ENCODE assay signal across 15 cellular contexts in genomic region chr19:30744741-30745475, GRCh38.
A peak's percentile ranks its signal among the peaks of the same experiment; 100 is the strongest.
DNase-seq lines count a peak whose midpoint lies in the region; ATAC-seq and TF ChIP-seq lines count a peak whose summit lies in the region.
"Had no signal": no experiment of that assay in that cellular context is flagged by ENCODE, and none has a peak within 500 bp of the region (broad histone marks: within the 10 kb centered on the region; RNA-seq: fewer than 3 reads in every experiment).

No MANE protein-coding gene starts in this region.

- no peaks in the 10 kb centered on the region for H3K79me2 ChIP-seq in neural progenitor cell (ENCODE audit: low read depth)

- intact Hi-C loops in natural killer cell (cut with micrococcal nuclease): no loop called here

- no peaks in the 10 kb centered on the region for H3K36me3 ChIP-seq in neural progenitor cell
- H3K36me3 ChIP-seq: BE2C, HAP-1 had no signal

- peak; percentile 25 to 48 for ATAC-seq in natural killer cell treated with Interleukin-12 subunit alpha and Interleukin-12 subunit beta and Interleukin-15 and Interleukin-18, amount 100 ng/mL, for 72 hours
- ATAC-seq in natural killer cell: no peak

- H3K9me3 Mint-ChIP-seq in natural killer cell treated with Interleukin-12 subunit alpha and Interleukin-12 subunit beta and Interleukin-15 and Interleukin-18, amount 100 ng/mL, for 72 hours: peaks cover 4% of the 10 kb centered on the region
- H3K9me3 Mint-ChIP-seq in natural killer cell: peaks cover 0 to under 1% of the 10 kb centered on the region in 2 donors
- no peaks in the 10 kb centered on the region for H3K9me3 Mint-ChIP-seq in neural progenitor cell
- H3K9me3 Mint-ChIP-seq in type B pancreatic cell: peaks cover 4% of the 10 kb centered on the region

- H3K36me3 Mint-ChIP-seq in natural killer cell treated with Interleukin-12 subunit alpha and Interleukin-12 subunit beta and Interleukin-15 and Interleukin-18, amount 100 ng/mL, for 72 hours: no peaks in the 10 kb centered on the region
- H3K36me3 Mint-ChIP-seq in natural killer cell (no peaks in the 10 kb centered on the region), neural progenitor cell (no peaks in the 10 kb centered on the region), type B pancreatic cell (no peaks in the 10 kb centered on the region)
- H3K36me3 Mint-ChIP-seq: CD4-positive, CD25-positive, alpha-beta regulatory T cell; CD8-positive, alpha-beta memory T cell had no signal

- H4K20me1 ChIP-seq in neural progenitor cell (ENCODE audit: low read depth): no peaks in the 10 kb centered on the region

- H3K4me3 Mint-ChIP-seq in natural killer cell treated with Interleukin-12 subunit alpha and Interleukin-12 subunit beta and Interleukin-15 and Interleukin-18, amount 100 ng/mL, for 72 hours: no peak overlapping the region
- no peak overlapping the region for H3K4me3 Mint-ChIP-seq in natural killer cell
- peak overlapping the region; percentile 55 for H3K4me3 Mint-ChIP-seq in neural progenitor cell
- H3K4me3 Mint-ChIP-seq in type B pancreatic cell: no peak overlapping the region
- H3K4me3 Mint-ChIP-seq: CD4-positive, CD25-positive, alpha-beta regulatory T cell; CD8-positive, alpha-beta memory T cell had no signal

- H3K27me3 ChIP-seq in neural progenitor cell: no peaks in the 10 kb centered on the region

- H2AFZ ChIP-seq in neural progenitor cell (replicated peaks): no peak overlapping the region
- H2AFZ ChIP-seq: GM23248 had no signal

- H3K27ac Mint-ChIP-seq in natural killer cell treated with Interleukin-12 subunit alpha and Interleukin-12 subunit beta and Interleukin-15 and Interleukin-18, amount 100 ng/mL, for 72 hours: no peak overlapping the region
- H3K27ac Mint-ChIP-seq in natural killer cell (no peak overlapping the region), neural progenitor cell (no peak overlapping the region), type B pancreatic cell (no peak overlapping the region)
- H3K27ac Mint-ChIP-seq: CD4-positive, CD25-positive, alpha-beta regulatory T cell; CD8-positive, alpha-beta memory T cell had no signal

- no peak for DNase-seq in natural killer cell treated with Interleukin-12 subunit alpha and Interleukin-12 subunit beta and Interleukin-15 and Interleukin-18, amount 100 ng/mL, for 72 hours (ENCODE audit: low spot score)
- DNase-seq in natural killer cell (no peak), neural progenitor cell (ENCODE audit: low spot score) (no peak), type B pancreatic cell (ENCODE audit: extremely low spot score, unreplicated experiment) (peak; percentile 49), DMS 273 (lab: John Stamatoyannopoulos, UW; ENCODE audit: unreplicated experiment) (no peak), activated T-cell treated with anti-CD3 and anti-CD28 coated beads for 4 hours (no peak), NCI-H1092 treated with DMSO at 0.1 percent for 48 hours (lab: John Stamatoyannopoulos, UW) (no peak)
- DNase-seq: ACHN; BE2C; C1 segment of cervical spinal cord; CD4-positive, CD25-positive, alpha-beta regulatory T cell; CD8-positive, alpha-beta memory T cell; COR-L47; GM23248 had no signal

- H3K4me1 ChIP-seq in neural progenitor cell: no peaks in the 10 kb centered on the region
- H3K4me1 ChIP-seq: HAP-1 had no signal

- no peaks in the 10 kb centered on the region for H3K4me1 Mint-ChIP-seq in natural killer cell treated with Interleukin-12 subunit alpha and Interleukin-12 subunit beta and Interleukin-15 and Interleukin-18, amount 100 ng/mL, for 72 hours (ENCODE audit: low read depth in 2 of 2)
- no peaks in the 10 kb centered on the region for H3K4me1 Mint-ChIP-seq in natural killer cell
- H3K4me1 Mint-ChIP-seq in neural progenitor cell: peaks cover 3% of the 10 kb centered on the region
- peaks cover 16% of the 10 kb centered on the region for H3K4me1 Mint-ChIP-seq in type B pancreatic cell (ENCODE audit: unreplicated experiment)
- H3K4me1 Mint-ChIP-seq: CD4-positive, CD25-positive, alpha-beta regulatory T cell; CD8-positive, alpha-beta memory T cell had no signal

- no peak overlapping the region for H3K27ac ChIP-seq in neural progenitor cell
- H3K27ac ChIP-seq: GM23248 had no signal

- H3F3A ChIP-seq in neural progenitor cell (ENCODE audit: low read depth): no peaks in the 10 kb centered on the region

- no peaks in the 10 kb centered on the region for H3K9me3 ChIP-seq in neural progenitor cell (ENCODE audit: low read depth)
- H3K9me3 ChIP-seq: BE2C, HAP-1 had no signal

- no peak overlapping the region for H3K4me3 ChIP-seq in neural progenitor cell
- H3K4me3 ChIP-seq: GM23248, HAP-1 had no signal

- H3K4me2 ChIP-seq in neural progenitor cell: no peak overlapping the region

- peaks cover 18 to 25% of the 10 kb centered on the region in 2 donors for H3K27me3 Mint-ChIP-seq in natural killer cell treated with Interleukin-12 subunit alpha and Interleukin-12 subunit beta and Interleukin-15 and Interleukin-18, amount 100 ng/mL, for 72 hours
- H3K27me3 Mint-ChIP-seq in natural killer cell (ENCODE audit: low read depth in 2 of 2) (peaks cover 18 to 33% of the 10 kb centered on the region in 2 donors), neural progenitor cell (ENCODE audit: insufficient read depth, low read depth) (no peaks in the 10 kb centered on the region), type B pancreatic cell (peaks cover 23% of the 10 kb centered on the region)

- TF ChIP-seq CTCF in natural killer cell (IDR thresholded peaks at IDR 0.05): no peak
- TF ChIP-seq CTCF in neural progenitor cell (IDR thresholded peaks at IDR 0.05): no peak
- TF ChIP-seq CTCF in type B pancreatic cell (conservative IDR thresholded peaks at IDR 0.05): no peak

- H3K9ac ChIP-seq in neural progenitor cell: no peak overlapping the region
- H3K9ac ChIP-seq: GM23248 had no signal

Comparison
In these comparisons a context has a peak if more than half of its experiments do, and no peak if none do; other contexts are left out.
1. ATAC-seq: peak in natural killer cell treated with Interleukin-12 subunit alpha and Interleukin-12 subunit beta and Interleukin-15 and Interleukin-18, amount 100 ng/mL, for 72 hours (2 of 2); none in natural killer cell (0 of 3).